In the genomic region with DNA sequence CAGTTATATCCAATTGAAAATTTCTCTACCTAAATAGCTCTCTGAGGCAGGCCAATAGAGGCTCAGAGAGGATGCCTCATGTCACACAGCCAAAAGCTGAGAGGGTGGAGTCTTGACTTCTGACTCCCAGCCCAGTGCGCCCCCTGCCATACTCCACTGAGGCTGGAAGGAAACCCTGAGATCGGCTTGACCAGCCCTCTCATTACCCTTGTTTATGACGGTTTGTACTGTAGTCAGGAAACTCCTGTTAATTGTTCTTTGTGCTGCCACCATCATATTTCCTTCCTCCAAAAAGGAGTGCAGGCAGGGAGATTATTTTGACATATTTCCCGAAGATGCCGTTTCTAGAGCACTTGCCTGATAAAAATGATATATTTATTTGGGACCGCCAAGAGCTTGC, we compare ENCODE assay signal across 12 cellular contexts.
A peak's percentile ranks its signal among the peaks of the same experiment; 100 is the strongest.
DNase-seq lines count a peak whose midpoint lies in the region; ATAC-seq and TF ChIP-seq lines count a peak whose summit lies in the region.
"Had no signal": no experiment of that assay in that cellular context is flagged by ENCODE, and none has a peak within 500 bp of the region (broad histone marks: within the 10 kb centered on the region; RNA-seq: fewer than 3 reads in every experiment).

No MANE protein-coding gene starts in this region.

- H3K36me3 ChIP-seq in gastroesophageal sphincter (no peaks in the 10 kb centered on the region), psoas muscle (ENCODE audit: insufficient read depth in 1 of 2, low read depth in 1 of 2) (no peaks in the 10 kb centered on the region)

- TF ChIP-seq CTCF in gastroesophageal sphincter (IDR thresholded peaks at IDR 0.05) (no peak), psoas muscle (IDR thresholded peaks at IDR 0.05) (peak; percentile 11)

- H3K4me1 ChIP-seq in gastroesophageal sphincter = no peaks in the 10 kb centered on the region
- H3K4me1 ChIP-seq in psoas muscle = no peaks in the 10 kb centered on the region

- no peak overlapping the region for H3K4me3 ChIP-seq in gastroesophageal sphincter
- no peak overlapping the region for H3K4me3 ChIP-seq in psoas muscle

- peaks cover 58% of the 10 kb centered on the region for H3K27me3 ChIP-seq in gastroesophageal sphincter
- H3K27me3 ChIP-seq in psoas muscle (ENCODE audit: insufficient read depth in 3 of 3, low read length in 2 of 3) = peaks cover 0 to 31% (median 2%) of the 10 kb centered on the region in 3 donors

- H3K9me3 ChIP-seq in gastroesophageal sphincter (no peaks in the 10 kb centered on the region), psoas muscle (no peaks in the 10 kb centered on the region)

- H3K27ac ChIP-seq in gastroesophageal sphincter = peak overlapping the region in 1 of 4 donors; percentile 46
- H3K27ac ChIP-seq in psoas muscle = peak overlapping the region; percentile 41
- H3K27ac ChIP-seq: VCaP had no signal

- intact Hi-C loops in psoas muscle (cut with DNase I) = no loop called here

- DNase-seq in NCI-H748 (lab: John Stamatoyannopoulos, UW; ENCODE audit: unreplicated experiment) (peak; percentile 22), NCI-H748 treated with DMSO at 0.1 percent for 48 hours (lab: John Stamatoyannopoulos, UW) (no peak), NCI-H69 (lab: John Stamatoyannopoulos, UW) (peak; percentile 29), psoas muscle (peak in 1 of 2 donors; percentile 36), GF-D8 (lab: John Stamatoyannopoulos, UW) (no peak)
- DNase-seq: central memory CD4-positive, alpha-beta T cell; naive thymus-derived CD4-positive, alpha-beta T cell; stimulated activated CD4-positive, alpha-beta T cell treated with anti-CD3 and anti-CD28 coated beads, Interleukin-4, amount 100 ng/mL, for 1 hour had no signal

- no peak for TF ChIP-seq POLR2A in gastroesophageal sphincter (IDR thresholded peaks at IDR 0.05)

- peak; percentile 61 for ATAC-seq in gastroesophageal sphincter
- ATAC-seq in psoas muscle = peak in 2 of 4 donors; percentile 44 to 49
- no peak for ATAC-seq in HG03139 (IDR thresholded peaks at IDR 0.05; ENCODE audit: unreplicated experiment)
- no peak for ATAC-seq in HG03460 (IDR thresholded peaks at IDR 0.05; ENCODE audit: unreplicated experiment)
- ATAC-seq: naive thymus-derived CD4-positive, alpha-beta T cell had no signal

- WGBS in gastroesophageal sphincter (ENCODE audit: low coverage in 1 of 2), 2 donors = 22 to 46% methylated on average over 3 to 6 of the region's 6 CpGs
- WGBS in psoas muscle, 3 donors = 24 to 30% (median 28%) methylated on average over 6 of the region's 6 CpGs

- TF ChIP-seq EP300 in gastroesophageal sphincter (IDR thresholded peaks at IDR 0.05) = no peak

Comparison
In these comparisons a context has a peak if more than half of its experiments do, and no peak if none do; other contexts are left out.
1. DNase-seq: peak in NCI-H748 (single experiment) and NCI-H69 (single experiment); none in NCI-H748 treated with DMSO at 0.1 percent for 48 hours (single experiment) and GF-D8 (single experiment).